ENCODE assay signal across 7 cellular contexts in genomic region chr2:26172866-26173595, GRCh38. TPM values are rescaled to one million over a fixed set of nuclear protein-coding genes. Genes with fewer than 3 reads are reported as not detected.
DNase-seq lines count a peak whose midpoint lies in the region; ATAC-seq, FAIRE-seq and TF ChIP-seq lines count a peak whose summit lies in the region.

Gene GAREM2 (plus strand): TSS chr2:26173088. CDS start chr2:26173221, 133 bp downstream.

- no peaks in the 10 kb centered on the region for H3F3A ChIP-seq in SK-N-SH (replicated peaks; ENCODE audit: insufficient read depth)

- no peaks in the 10 kb centered on the region for H3K27me3 ChIP-seq in SK-N-SH (ENCODE audit: insufficient read depth)

- TF ChIP-seq RAD21 in SK-N-SH (IDR thresholded peaks at IDR 0.05; ENCODE audit: low read length) = no peak

- peak within 1 kb of the TSS; percentile 63; the same call in 1 of the 2 replicates for H3K4me2 ChIP-seq in SK-N-SH

- WGBS in SK-N-SH (ENCODE audit: low lambda C conversion rate) = 3% methylated on average over 43 of the region's 91 CpGs

- CTCF ChIA-PET in SK-N-SH (lab: Yijun Ruan, JAX) = interaction anchor here (1.0 to 1.1 kb wide), 3 partner anchors 28 to 158 kb away, joined by 3 to 5 read pairs (median 3); no protein-coding TSS in a partner anchor

- no peak within 1 kb of the TSS for H3K27ac ChIP-seq in SK-N-SH (ENCODE audit: low read depth in 2 of 2, low read length in 1 of 2)

- H3K4me3 ChIP-seq in SK-N-SH (ENCODE audit: low read depth in 2 of 2, low read length in 1 of 2) (peak within 1 kb of the TSS; percentile 42 to 54; a peak in 3 of 4 replicates), fibroblast of villous mesenchyme (ENCODE audit: low read depth, low read length) (peak within 1 kb of the TSS; percentile 51)

- FAIRE-seq in GM12892 (lab: Jason Lieb, UNC) = no peak

- POLR2A ChIA-PET in SK-N-SH (lab: Yijun Ruan, JAX) = interaction anchor here (0.6 to 1.1 kb wide), 2 partner anchors 8 to 294 kb away, joined by 3 read pairs; partner anchors contain the start of gene ASXL2

- no peak for TF ChIP-seq CTCF in SK-N-SH (IDR thresholded peaks at IDR 0.05)
- no peak for TF ChIP-seq CTCF in fibroblast of villous mesenchyme (IDR thresholded peaks at IDR 0.05; ENCODE audit: insufficient read depth, low read depth, low read length)

- peaks cover 0 to 12% of the 10 kb centered on the region in 2 experiments; a peak in 1 of 4 replicates for H3K4me1 ChIP-seq in SK-N-SH (ENCODE audit: control insufficient read depth in 1 of 2, insufficient read depth in 2 of 2, low read depth in 1 of 2, low read length in 1 of 2)

- no peak for TF ChIP-seq EP300 in SK-N-SH (IDR thresholded peaks at IDR 0.05; ENCODE audit: borderline replicate concordance in 1 of 2, low read depth in 1 of 2, low read length in 1 of 2)

- no peak within 1 kb of the TSS; the same call in 1 of the 2 replicates for H3K9ac ChIP-seq in SK-N-SH

- no peaks in the 10 kb centered on the region for H3K9me3 ChIP-seq in SK-N-SH

- TF ChIP-seq POLR2A in GM12892 (IDR thresholded peaks at IDR 0.05; ENCODE audit: low read depth, low read length) = no peak

- no peaks in the 10 kb centered on the region for H3K36me3 ChIP-seq in SK-N-SH (replicated peaks in 1 of 2; ENCODE audit: control insufficient read depth in 1 of 2, insufficient read depth in 2 of 2, low read length in 1 of 2)

- DNase-seq in GM12892 (ENCODE audit: insufficient read length) (peak; percentile 50), SK-N-SH (peak; percentile 99), fibroblast of villous mesenchyme (ENCODE audit: low read depth) (no peak), retina (peak; percentile 46)

- no peaks in the 10 kb centered on the region for H3K9me2 ChIP-seq in SK-N-SH

- no peaks in the 10 kb centered on the region for H4K20me1 ChIP-seq in SK-N-SH (ENCODE audit: insufficient read depth)

- no peaks in the 10 kb centered on the region for H3K79me2 ChIP-seq in SK-N-SH (ENCODE audit: insufficient read depth)

- ATAC-seq in GM18498 (IDR thresholded peaks at IDR 0.05; ENCODE audit: unreplicated experiment) (no peak), HG03135 (IDR thresholded peaks at IDR 0.05; ENCODE audit: unreplicated experiment) (no peak), GM18502 (IDR thresholded peaks at IDR 0.05; ENCODE audit: poor library complexity, unreplicated experiment) (no peak)

- H2AFZ ChIP-seq in SK-N-SH (ENCODE audit: low read depth) = peak within 1 kb of the TSS; percentile 80; the same call in 1 of the 2 replicates

TF ChIP-seq in SK-N-SH, 30 proteins besides CTCF, POLR2A, EP300 and RAD21:
- TF ChIP-seq FOSL2 (IDR thresholded peaks at IDR 0.05; ENCODE audit: borderline replicate concordance, low read depth) = no peak
- TF ChIP-seq YY1 (IDR thresholded peaks at IDR 0.05; ENCODE audit: low read depth) = no peak
- no peak for TF ChIP-seq FOXM1 (IDR thresholded peaks at IDR 0.05; ENCODE audit: low read depth)
- TF ChIP-seq IRF3 (IDR thresholded peaks at IDR 0.05; ENCODE audit: low read depth, low read length) = no peak
- TF ChIP-seq MEF2A (IDR thresholded peaks at IDR 0.05; ENCODE audit: borderline replicate concordance, low read depth) = no peak
- peak; percentile 31; the same call in 1 of the 2 replicates for TF ChIP-seq USF1 (IDR thresholded peaks at IDR 0.05; ENCODE audit: borderline replicate concordance, low read depth)
- TF ChIP-seq TAF1 (IDR thresholded peaks at IDR 0.05; ENCODE audit: borderline replicate concordance, low read depth, low read length) = no peak
- TF ChIP-seq REST (IDR thresholded peaks at IDR 0.05; ENCODE audit: low read depth, low read length) = no peak

RNA-seq across cellular contexts. Expression of gene GAREM2, which starts in this region (rescaled TPM):
- polyA plus RNA-seq in GM12892 (2012; ENCODE audit: missing spikeins) = 0.70 TPM
- polyA plus RNA-seq in SK-N-SH (2012; rRNA removed) = 1.5 and 3.7 TPM in 2 replicates
- polyA plus RNA-seq in SK-N-SH (2012; cell fraction: cytosol; rRNA removed) = 0.55 and 1.1 TPM in 2 replicates
- 3.1 and 3.6 TPM in 2 replicates for polyA plus RNA-seq in SK-N-SH (2012; cell fraction: nucleus; rRNA removed)
- 0.97 and 2.2 TPM in 2 replicates for total RNA-seq in fibroblast of villous mesenchyme
